ENCODE assay signal across 19 cellular contexts in genomic region chr12:20339060-20339459, GRCh38. TPM values are rescaled to one million over a fixed set of nuclear protein-coding genes. Genes with fewer than 3 reads are reported as not detected.
"Had no signal": no experiment of that assay in that cellular context is flagged by ENCODE, and none has a peak within 500 bp of the region (broad histone marks: within the 10 kb centered on the region; RNA-seq: fewer than 3 reads in every experiment).

No MANE protein-coding gene starts in this region.

- H3K4me1 ChIP-seq: breast epithelium, right atrium auricular region, suprapubic skin had no signal

- H3K36me3 ChIP-seq: breast epithelium, right atrium auricular region, suprapubic skin had no signal

- DNase-seq: activated CD4-positive, alpha-beta T cell treated with anti-CD3 and anti-CD28 coated beads, Interleukin-2, amount 50 U/mL, for 1 hour; activated CD4-positive, CD25-positive, alpha-beta regulatory T cell treated with anti-CD3 and anti-CD28 coated beads, Interleukin-2, amount 50 U/mL, for 72 hours; activated CD8-positive, alpha-beta memory T cell treated with anti-CD3 and anti-CD28 coated beads, Interleukin-2, amount 50 U/mL, for 4 hours; activated naive CD4-positive, alpha-beta T cell treated with anti-CD3 and anti-CD28 coated beads for 36 hours; activated T-cell treated with anti-CD3 and anti-CD28 coated beads, Interleukin-2, amount 50 U/mL, for 4 hours; anterior cingulate cortex; effector CD8-positive, alpha-beta T cell; foreskin keratinocyte; hippocampal formation; kidney; left ventricle myocardium superior; stimulated activated CD4-positive, alpha-beta T cell treated with anti-CD3 and anti-CD28 coated beads, Interleukin-15, amount 100 ng/mL, for 24 hours; stimulated activated CD4-positive, alpha-beta T cell treated with anti-CD3 and anti-CD28 coated beads, Interleukin-2, amount 100 ng/mL, for 48 hours; T1000; trophoblast cell had no signal

- H3K27ac ChIP-seq: breast epithelium, foreskin keratinocyte, right atrium auricular region, suprapubic skin had no signal

- H3K27me3 ChIP-seq: breast epithelium, foreskin keratinocyte, right atrium auricular region, suprapubic skin had no signal

- H3K4me3 ChIP-seq: breast epithelium, right atrium auricular region, suprapubic skin had no signal

- ATAC-seq: activated T-cell treated with anti-CD3 and anti-CD28 coated beads, Interleukin-2, amount 50 U/mL, for 4 hours; foreskin keratinocyte; left ventricle myocardium superior had no signal

RNA-seq across cellular contexts. Expression of gene PDE3A, which starts 29.3 kb away (rescaled TPM):
- total RNA-seq: activated naive CD4-positive, alpha-beta T cell treated with anti-CD3 and anti-CD28 coated beads for 36 hours; foreskin keratinocyte; T-helper 1 cell treated with Interleukin-12 subunit alpha and Interleukin-12 subunit beta and Interleukin-4 antibody, amounts not matched to agents 30 ng/mL and 1 ng/mL, for 36 hours had no signal
